ENCODE assay signal across 1 cellular context in the genomic region with DNA sequence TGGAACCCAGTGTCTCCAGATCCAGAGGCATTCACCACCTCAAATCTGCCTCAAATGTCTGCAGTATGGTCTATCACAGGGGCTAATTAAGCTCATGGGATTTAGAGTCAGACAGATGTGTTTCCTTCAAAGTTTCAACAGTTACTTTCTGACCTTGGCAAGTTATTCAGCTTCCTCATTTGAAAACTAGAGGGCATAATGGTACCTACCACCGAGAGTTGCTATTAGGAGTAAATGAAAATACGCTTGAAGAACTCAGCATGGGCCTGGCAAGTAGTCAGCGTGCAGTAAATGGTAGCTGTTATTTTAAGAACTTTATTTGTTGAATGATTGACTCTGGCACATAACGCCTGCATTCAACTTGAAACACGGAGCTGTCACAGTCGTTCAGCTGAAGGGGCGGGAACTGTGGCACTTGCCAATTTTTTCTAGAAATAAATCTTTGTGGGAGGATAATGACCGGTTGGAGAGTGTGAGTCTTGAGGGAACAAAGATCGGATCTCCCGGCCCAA.
A peak's percentile ranks its signal among the peaks of the same experiment; 100 is the strongest.
TF ChIP-seq lines count a peak whose summit lies in the region.

No MANE protein-coding gene starts in this region.

TF ChIP-seq in SK-N-SH, 30 proteins besides CTCF, POLR2A, EP300 and RAD21 (continued from another document):
- no peak for TF ChIP-seq REST (IDR thresholded peaks at IDR 0.05; ENCODE audit: low read depth, low read length)
- TF ChIP-seq USF2 (IDR thresholded peaks at IDR 0.05; ENCODE audit: borderline replicate concordance, low read depth, low read length), result no peak
- no peak for TF ChIP-seq EZH2phosphoT487 (IDR thresholded peaks at IDR 0.05; ENCODE audit: borderline replicate concordance, low read depth)
- peak; percentile 14; the same call in 1 of the 2 replicates for TF ChIP-seq FOXM1 (IDR thresholded peaks at IDR 0.05; ENCODE audit: low read depth)
